In genomic region chr1:24108334-24109165, GRCh38 we compare ENCODE assay signal across 12 cellular contexts. TPM values are rescaled to one million over a fixed set of nuclear protein-coding genes. Genes with fewer than 3 reads are reported as not detected.
DNase-seq lines count a peak whose midpoint lies in the region; TF ChIP-seq lines count a peak whose summit lies in the region.
"Had no signal": no experiment of that assay in that cellular context is flagged by ENCODE, and none has a peak within 500 bp of the region (broad histone marks: within the 10 kb centered on the region; RNA-seq: fewer than 3 reads in every experiment).

No MANE protein-coding gene starts in this region.

- peak overlapping the region; percentile 92 for H3K27ac ChIP-seq in RWPE1
- no peak overlapping the region for H3K27ac ChIP-seq in H9 (ENCODE audit: insufficient read length, low read depth, low read length)
- H3K27ac ChIP-seq: cardiac muscle cell, WERI-Rb-1 had no signal

- no peaks in the 10 kb centered on the region for H4K20me1 ChIP-seq in H9 (ENCODE audit: control insufficient read depth, insufficient read depth, insufficient read length)

- peak; percentile 17 to 32 for DNase-seq in activated CD4-positive, alpha-beta T cell treated with anti-CD3 and anti-CD28 coated beads, Interleukin-2, amount 50 U/mL, for 48 hours
- no peak for DNase-seq in activated CD4-positive, alpha-beta T cell treated with anti-CD3 and anti-CD28 coated beads, Interleukin-2, amount 10 ng/mL, durations not matched to agents 24 days and 14 days
- DNase-seq in RWPE1 (ENCODE audit: low spot score) (peak; percentile 79), fibroblast of the aortic adventitia (ENCODE audit: low read depth) (peak; percentile 83), NCI-H1694 (lab: John Stamatoyannopoulos, UW) (no peak), H9 (no peak), GM13976 (ENCODE audit: low spot score) (no peak)
- DNase-seq: BE2C, midbrain, WERI-Rb-1 had no signal

- no peaks in the 10 kb centered on the region for H3K23me2 ChIP-seq in H9 (ENCODE audit: insufficient read length, low read depth, low read length, poor library complexity, severe bottlenecking)

- no peak for TF ChIP-seq CTCF in RWPE1 (conservative IDR thresholded peaks at IDR 0.05; ENCODE audit: low read depth)
- TF ChIP-seq CTCF in fibroblast of the aortic adventitia (IDR thresholded peaks at IDR 0.05; ENCODE audit: insufficient read depth, low read length), result no peak
- no peak for TF ChIP-seq CTCF in H9 (conservative IDR thresholded peaks at IDR 0.05)
- no peak for TF ChIP-seq CTCF in GM13976 (IDR thresholded peaks at IDR 0.05; ENCODE audit: borderline replicate concordance, control extremely low read depth, extremely low read depth, insufficient read depth, missing control alignments)

- no peak overlapping the region for H4K5ac ChIP-seq in H9 (ENCODE audit: insufficient read length, low read depth, low read length)

- H3K27me3 Mint-ChIP-seq in activated CD4-positive, alpha-beta T cell treated with anti-CD3 and anti-CD28 coated beads, Interleukin-2, amount 10 ng/mL, durations not matched to agents 24 days and 14 days, result peaks cover 13% of the 10 kb centered on the region
- H3K27me3 Mint-ChIP-seq in H9 (ENCODE audit: low read depth), result peaks cover 15% of the 10 kb centered on the region

- no peaks in the 10 kb centered on the region for H3K9me3 Mint-ChIP-seq in activated CD4-positive, alpha-beta T cell treated with anti-CD3 and anti-CD28 coated beads, Interleukin-2, amount 10 ng/mL, durations not matched to agents 24 days and 14 days
- H3K9me3 Mint-ChIP-seq in H9, result no peaks in the 10 kb centered on the region

- H3K23ac ChIP-seq in H9 (ENCODE audit: insufficient read length, low read depth, low read length), result no peak overlapping the region

- no peak overlapping the region for H4K8ac ChIP-seq in H9 (replicated peaks; ENCODE audit: insufficient read length, low read depth, low read length)

- H3K27me3 ChIP-seq in skeletal muscle satellite cell (ENCODE audit: control insufficient read depth, insufficient read depth, low read length) (no peaks in the 10 kb centered on the region), H9 (ENCODE audit: insufficient read depth, low read length) (no peaks in the 10 kb centered on the region)
- H3K27me3 ChIP-seq: BE2C, cardiac muscle cell had no signal

- H3K4me2 ChIP-seq in skeletal muscle satellite cell (ENCODE audit: low read length) (peak overlapping the region; percentile 33), H9 (ENCODE audit: insufficient read depth, insufficient read length, low read length) (no peak overlapping the region)

- no peak overlapping the region for H3K14ac ChIP-seq in H9 (ENCODE audit: insufficient read depth, low read length)

- H3K4me3 ChIP-seq in fibroblast of the aortic adventitia (ENCODE audit: low read depth, low read length), result no peak overlapping the region
- H3K4me3 ChIP-seq in skeletal muscle satellite cell (ENCODE audit: low read length), result peak overlapping the region; percentile 3
- H3K4me3 ChIP-seq: cardiac muscle cell had no signal

- no peak overlapping the region for H3K56ac ChIP-seq in H9 (ENCODE audit: insufficient read length, low read depth, low read length)

- H3K36me3 ChIP-seq in skeletal muscle satellite cell (ENCODE audit: insufficient read depth, low read length), result no peaks in the 10 kb centered on the region
- H3K36me3 ChIP-seq: BE2C, cardiac muscle cell, WERI-Rb-1 had no signal

- intact Hi-C loops in activated CD4-positive, alpha-beta T cell treated with anti-CD3 and anti-CD28 coated beads, Interleukin-2, amount 10 ng/mL, durations not matched to agents 24 days and 14 days (cut with micrococcal nuclease), result no loop called here

- no peaks in the 10 kb centered on the region for H3K36me3 Mint-ChIP-seq in activated CD4-positive, alpha-beta T cell treated with anti-CD3 and anti-CD28 coated beads, Interleukin-2, amount 10 ng/mL, durations not matched to agents 24 days and 14 days (ENCODE audit: low read depth)
- H3K36me3 Mint-ChIP-seq in H9 (ENCODE audit: insufficient read depth in 1 of 3, low read depth in 3 of 3), result no peaks in the 10 kb centered on the region

- in situ Hi-C loops in GM13976 (cut with MboI; ENCODE audit: low sequenced_read_pairs, unreplicated experiment), result no loop called here

- no peak overlapping the region for H2BK20ac ChIP-seq in H9 (ENCODE audit: low read depth, low read length, poor library complexity, severe bottlenecking)

- H3K79me2 ChIP-seq in H9 (ENCODE audit: insufficient read depth, low read length), result no peaks in the 10 kb centered on the region

- H3K4me3 Mint-ChIP-seq in activated CD4-positive, alpha-beta T cell treated with anti-CD3 and anti-CD28 coated beads, Interleukin-2, amount 10 ng/mL, durations not matched to agents 24 days and 14 days, result no peak overlapping the region
- H3K4me3 Mint-ChIP-seq in H9, result no peak overlapping the region

- no peak overlapping the region for H2AFZ ChIP-seq in H9 (ENCODE audit: low read length)

- H3T11ph ChIP-seq in H9 (ENCODE audit: low read length), result no peak overlapping the region

- H3K79me1 ChIP-seq in H9 (ENCODE audit: insufficient read depth, low read depth, low read length, poor library complexity, severe bottlenecking), result no peaks in the 10 kb centered on the region

- no CpG with 5 or more reads among the region's 22 CpGs for WGBS in H9 (ENCODE audit: extremely low coverage, insufficient read length, low lambda C conversion rate)

- POLR2A ChIA-PET in RWPE1 (lab: Yijun Ruan, JAX; ENCODE audit: low non-redundant PET), result no interaction called here

- no peak overlapping the region for H2BK12ac ChIP-seq in H9 (ENCODE audit: insufficient read length, low read depth, low read length)

- no peak overlapping the region for H2BK120ac ChIP-seq in H9 (ENCODE audit: low read depth, low read length, poor library complexity, severe bottlenecking)

- H3K4ac ChIP-seq in H9 (ENCODE audit: low read depth, low read length), result no peak overlapping the region

- no peaks in the 10 kb centered on the region for H3K9me3 ChIP-seq in skeletal muscle satellite cell (replicated peaks; ENCODE audit: low read length)
- no peaks in the 10 kb centered on the region for H3K9me3 ChIP-seq in H9 (ENCODE audit: control insufficient read depth, low read depth, low read length)
- H3K9me3 ChIP-seq: BE2C had no signal

- no peak overlapping the region for H2BK15ac ChIP-seq in H9 (ENCODE audit: low read depth, low read length)

- no peak overlapping the region for H4K91ac ChIP-seq in H9 (ENCODE audit: insufficient read length, low read depth, low read length)

- no peak overlapping the region for H3K27ac Mint-ChIP-seq in activated CD4-positive, alpha-beta T cell treated with anti-CD3 and anti-CD28 coated beads, Interleukin-2, amount 10 ng/mL, durations not matched to agents 24 days and 14 days
- peak overlapping the region in 1 of 3 experiments; percentile 72; a peak in 2 of 7 replicates for H3K27ac Mint-ChIP-seq in H9

- H2BK5ac ChIP-seq in H9 (ENCODE audit: insufficient read length, low read length), result no peak overlapping the region

- peaks cover 7% of the 10 kb centered on the region for H3K4me1 Mint-ChIP-seq in activated CD4-positive, alpha-beta T cell treated with anti-CD3 and anti-CD28 coated beads, Interleukin-2, amount 10 ng/mL, durations not matched to agents 24 days and 14 days
- H3K4me1 Mint-ChIP-seq in H9, result peaks cover 20 to 42% of the 10 kb centered on the region in 2 experiments

- H3K18ac ChIP-seq in H9 (ENCODE audit: insufficient read length, low read depth, low read length), result no peak overlapping the region

- H3K4me1 ChIP-seq in skeletal muscle satellite cell (ENCODE audit: control insufficient read depth, insufficient read depth, low read length) (peaks cover 34% of the 10 kb centered on the region), H9 (ENCODE audit: insufficient read depth, low read length) (no peaks in the 10 kb centered on the region)
- H3K4me1 ChIP-seq: BE2C had no signal

- CTCF ChIA-PET in RWPE1 (lab: Yijun Ruan, JAX), result no interaction called here

- H3K9ac ChIP-seq in skeletal muscle satellite cell (ENCODE audit: low read depth, low read length) (peak overlapping the region; percentile 22), H9 (ENCODE audit: extremely low read depth, insufficient read length, low read length) (no peak overlapping the region)

- no peak overlapping the region for H2AK5ac ChIP-seq in H9 (ENCODE audit: insufficient read length, low read length)

RNA-seq across cellular contexts. Expression of gene MYOM3, which starts 3.4 kb away (rescaled TPM):
- not detected in 2 replicates for total RNA-seq in activated CD4-positive, alpha-beta T cell treated with anti-CD3 and anti-CD28 coated beads, Interleukin-2, amount 10 ng/mL, durations not matched to agents 24 days and 14 days
- total RNA-seq in fibroblast of the aortic adventitia (ENCODE audit: low replicate concordance), result under 0.01 TPM in 1 of 2 replicates, not detected in the other
- total RNA-seq in skeletal muscle satellite cell (2012; rRNA removed), result 0.25 and 2.0 TPM in 2 replicates
- 0.07 and 0.11 TPM in 2 replicates for total RNA-seq in H9 (2021)

RNA-seq across cellular contexts. Expression of gene IL22RA1, which starts 34.4 kb away (rescaled TPM):
- total RNA-seq in activated CD4-positive, alpha-beta T cell treated with anti-CD3 and anti-CD28 coated beads, Interleukin-2, amount 10 ng/mL, durations not matched to agents 24 days and 14 days, result not detected in 2 replicates
- 0.09 TPM in 1 of 2 replicates, not detected in the other for total RNA-seq in fibroblast of the aortic adventitia (ENCODE audit: low replicate concordance)
- 0.22 TPM in 1 of 2 replicates, not detected in the other for total RNA-seq in skeletal muscle satellite cell (2012; rRNA removed)
- 0.13 TPM in 1 of 2 replicates, not detected in the other for total RNA-seq in H9 (2021)
- total RNA-seq: cardiac muscle cell had no signal

Comparison
In these comparisons a context has a peak if more than half of its experiments do, and no peak if none do; other contexts are left out.
1. DNase-seq: peak in activated CD4-positive, alpha-beta T cell treated with anti-CD3 and anti-CD28 coated beads, Interleukin-2, amount 50 U/mL, for 48 hours (2 of 2), RWPE1 (single experiment) and fibroblast of the aortic adventitia (single experiment); none in activated CD4-positive, alpha-beta T cell treated with anti-CD3 and anti-CD28 coated beads, Interleukin-2, amount 10 ng/mL, durations not matched to agents 24 days and 14 days (single experiment), NCI-H1694 (single experiment), H9 (single experiment) and GM13976 (single experiment).